22 cellular contexts compared by ENCODE assay signal in the genomic region with DNA sequence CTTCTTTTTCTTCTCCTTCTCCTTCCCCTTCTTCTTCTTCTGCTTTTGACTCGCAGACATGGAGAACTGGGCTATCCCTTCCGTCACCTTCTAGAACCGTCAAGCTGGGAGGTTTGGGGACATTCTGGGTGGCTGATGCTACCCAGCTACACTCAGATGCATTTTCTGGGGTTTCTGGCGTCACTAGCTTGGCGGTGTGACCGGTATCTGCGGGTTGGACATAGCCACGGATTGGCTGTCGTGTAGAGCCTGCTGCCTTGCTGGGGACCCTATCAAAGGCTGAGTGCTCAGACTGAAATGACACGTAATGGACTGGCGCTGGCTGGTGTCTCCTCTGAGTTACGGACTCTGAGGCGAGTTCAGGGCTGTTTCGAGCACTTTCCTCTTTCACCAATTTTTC.
DNase-seq lines count a peak whose midpoint lies in the region; ATAC-seq, FAIRE-seq and TF ChIP-seq lines count a peak whose summit lies in the region.
"Had no signal": no experiment of that assay in that cellular context is flagged by ENCODE, and none has a peak within 500 bp of the region (broad histone marks: within the 10 kb centered on the region; RNA-seq: fewer than 3 reads in every experiment).

No MANE protein-coding gene starts in this region.

- no peak overlapping the region for H3K9ac ChIP-seq in astrocyte (ENCODE audit: low read length)
- H3K9ac ChIP-seq: KMS-11 had no signal

- no peaks in the 10 kb centered on the region for H3K27me3 ChIP-seq in astrocyte (ENCODE audit: insufficient read depth, low read length)
- no peaks in the 10 kb centered on the region for H3K27me3 ChIP-seq in gastrocnemius medialis
- H3K27me3 ChIP-seq: SJCRH30 had no signal

- H3K27ac ChIP-seq in astrocyte (ENCODE audit: low read depth, low read length) (no peak overlapping the region), gastrocnemius medialis (peak overlapping the region; percentile 82 to 90 (median 87))
- H3K27ac ChIP-seq: HL-60, KMS-11, RWPE1, SJCRH30 had no signal

- H3K4me1 Mint-ChIP-seq in astrocyte (ENCODE audit: low read depth, unreplicated experiment) = peaks cover 30% of the 10 kb centered on the region
- H3K4me1 Mint-ChIP-seq in neural crest cell = peaks cover 64% of the 10 kb centered on the region
- peaks cover 12% of the 10 kb centered on the region for H3K4me1 Mint-ChIP-seq in MCF 10A (ENCODE audit: insufficient read depth, unreplicated experiment)

- H3K9me3 Mint-ChIP-seq in astrocyte (ENCODE audit: unreplicated experiment) = no peaks in the 10 kb centered on the region
- no peaks in the 10 kb centered on the region for H3K9me3 Mint-ChIP-seq in neural crest cell
- H3K9me3 Mint-ChIP-seq in MCF 10A (ENCODE audit: unreplicated experiment) = no peaks in the 10 kb centered on the region

- H3K4me1 ChIP-seq in astrocyte (ENCODE audit: insufficient read depth, low read length) (peaks cover 28% of the 10 kb centered on the region), gastrocnemius medialis (peaks cover 70 to 74% of the 10 kb centered on the region in 2 donors)

- no TSS peak for BruUV-seq in MCF 10A (replicated peaks; lab: Mats Ljungman, UMichigan)

- no peak overlapping the region for H3K4me2 ChIP-seq in astrocyte (ENCODE audit: low read length)
- H3K4me2 ChIP-seq: KMS-11 had no signal

- no peak overlapping the region for H2AFZ ChIP-seq in astrocyte (ENCODE audit: low read depth, low read length)

- DNase-seq in MV-4-11 (lab: John Stamatoyannopoulos, UW) (peak; percentile 25), astrocyte (ENCODE audit: low read depth) (no peak), neural crest cell (ENCODE audit: low read depth, low spot score) (no peak), gastrocnemius medialis (peak in 1 of 2 donors; percentile 16), MCF 10A (ENCODE audit: unreplicated experiment) (no peak), SHP77 treated with DMSO at 0.1 percent for 48 hours (lab: John Stamatoyannopoulos, UW) (no peak)
- DNase-seq: AML-193, DMS 273 treated with DMSO at 0.1 percent for 48 hours, GDM1, GOT3, NCI-H1048, NCI-H1436 treated with DMSO at 0.1 percent for 48 hours, NCI-H2029 treated with DMSO at 0.1 percent for 48 hours, NCI-H2171, PC-3, SJCRH30 had no signal

- no peak for FAIRE-seq in astrocyte (lab: Jason Lieb, UNC)
- FAIRE-seq: GM19239 had no signal

- TF ChIP-seq POLR2A in gastrocnemius medialis (IDR thresholded peaks at IDR 0.05) = no peak

- H3K36me3 ChIP-seq in astrocyte (ENCODE audit: insufficient read depth, low read length) = peaks cover 11% of the 10 kb centered on the region
- H3K36me3 ChIP-seq in gastrocnemius medialis = peaks cover 0 to 61% of the 10 kb centered on the region in 2 donors

- peaks cover 20% of the 10 kb centered on the region for H3K79me2 ChIP-seq in astrocyte (ENCODE audit: insufficient read depth, low read length)

- in situ Hi-C loops in gastrocnemius medialis (cut with MboI; ENCODE audit: low sequenced_read_pairs in 4 of 4) = no loop called here

- no peak for ATAC-seq in gastrocnemius medialis
- no peak for ATAC-seq in GM18907 (IDR thresholded peaks at IDR 0.05; ENCODE audit: unreplicated experiment)
- ATAC-seq: HCT116, PC-3 had no signal

- H3K27ac Mint-ChIP-seq in astrocyte (ENCODE audit: unreplicated experiment) = peak overlapping the region; percentile 19
- no peak overlapping the region for H3K27ac Mint-ChIP-seq in neural crest cell (ENCODE audit: unreplicated experiment)
- no peak overlapping the region for H3K27ac Mint-ChIP-seq in MCF 10A (ENCODE audit: low read depth, unreplicated experiment)

- no peak for TF ChIP-seq CTCF in astrocyte (IDR thresholded peaks at IDR 0.05; ENCODE audit: insufficient read depth, low read depth, low read length)
- TF ChIP-seq CTCF in neural crest cell (conservative IDR thresholded peaks at IDR 0.05) = no peak
- TF ChIP-seq CTCF in gastrocnemius medialis (IDR thresholded peaks at IDR 0.05 in 4 of 5, conservative IDR thresholded peaks at IDR 0.05 in 1 of 5) = no peak
- TF ChIP-seq CTCF in MCF 10A (IDR thresholded peaks at IDR 0.05; ENCODE audit: unreplicated experiment) = no peak

- H3K4me3 ChIP-seq in astrocyte (ENCODE audit: insufficient read depth, low read depth, low read length) (no peak overlapping the region), gastrocnemius medialis (no peak overlapping the region)
- H3K4me3 ChIP-seq: SJCRH30 had no signal

- H3K27me3 Mint-ChIP-seq in astrocyte (ENCODE audit: low read depth, unreplicated experiment) = no peaks in the 10 kb centered on the region
- no peaks in the 10 kb centered on the region for H3K27me3 Mint-ChIP-seq in neural crest cell (ENCODE audit: low read depth)
- no peaks in the 10 kb centered on the region for H3K27me3 Mint-ChIP-seq in MCF 10A (ENCODE audit: insufficient read depth, unreplicated experiment)

- intact Hi-C loops in gastrocnemius medialis (cut with DNase I; ENCODE audit: low total_unique reads) = loop anchor here (5.0 kb wide), 1 partner anchor 59 kb away; no protein-coding TSS in a partner anchor
- intact Hi-C loops in MCF 10A (cut with micrococcal nuclease) = no loop called here

- peaks cover 59% of the 10 kb centered on the region for H4K20me1 ChIP-seq in astrocyte (ENCODE audit: insufficient read depth, low read length)

- no peaks in the 10 kb centered on the region for H3K9me3 ChIP-seq in astrocyte (ENCODE audit: insufficient read depth, low read depth, low read length)
- H3K9me3 ChIP-seq in gastrocnemius medialis = no peaks in the 10 kb centered on the region
- H3K9me3 ChIP-seq: SJCRH30 had no signal

- CTCF ChIA-PET in MCF 10A (lab: Yijun Ruan, JAX) = no interaction called here

- POLR2A ChIA-PET in MCF 10A (lab: Yijun Ruan, JAX) = no interaction called here

- H3K36me3 Mint-ChIP-seq in astrocyte (ENCODE audit: low read depth, unreplicated experiment) = peaks cover 24% of the 10 kb centered on the region
- peaks cover 15% of the 10 kb centered on the region for H3K36me3 Mint-ChIP-seq in neural crest cell (ENCODE audit: low read depth)
- peaks cover 40% of the 10 kb centered on the region for H3K36me3 Mint-ChIP-seq in MCF 10A (ENCODE audit: insufficient read depth, unreplicated experiment)

- H3K4me3 Mint-ChIP-seq in astrocyte (ENCODE audit: unreplicated experiment) (no peak overlapping the region), neural crest cell (peak overlapping the region; percentile 39), MCF 10A (ENCODE audit: unreplicated experiment) (no peak overlapping the region)
